Comparison of ENCODE assay signal across 1 cellular context in the genomic region with DNA sequence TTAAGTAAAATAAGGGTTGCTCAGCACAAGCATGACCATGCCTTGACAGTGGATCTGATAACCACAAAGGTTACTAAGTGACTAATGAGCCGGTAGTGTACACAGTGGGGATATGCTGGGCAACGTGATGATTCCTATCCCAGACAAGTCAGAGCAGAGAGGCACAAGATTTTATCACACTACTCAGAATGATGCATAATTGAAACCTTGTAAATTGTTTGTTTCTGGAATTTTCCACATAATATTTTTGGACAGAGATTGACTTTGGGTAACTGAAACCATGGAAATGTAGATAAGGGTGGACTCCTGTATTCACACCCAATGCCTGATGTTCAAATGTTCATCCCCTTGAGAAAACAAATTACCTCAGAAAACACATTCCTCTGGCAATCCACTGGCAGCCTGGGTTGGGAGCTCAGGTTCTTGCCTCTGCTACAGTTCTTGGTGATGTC.
TF ChIP-seq lines count a peak whose summit lies in the region.

No MANE protein-coding gene starts in this region.

TF ChIP-seq in HEK293, 187 proteins besides CTCF, POLR2A, EP300 and RAD21 (continued from another document):
- TF ChIP-seq, protein P1, sequence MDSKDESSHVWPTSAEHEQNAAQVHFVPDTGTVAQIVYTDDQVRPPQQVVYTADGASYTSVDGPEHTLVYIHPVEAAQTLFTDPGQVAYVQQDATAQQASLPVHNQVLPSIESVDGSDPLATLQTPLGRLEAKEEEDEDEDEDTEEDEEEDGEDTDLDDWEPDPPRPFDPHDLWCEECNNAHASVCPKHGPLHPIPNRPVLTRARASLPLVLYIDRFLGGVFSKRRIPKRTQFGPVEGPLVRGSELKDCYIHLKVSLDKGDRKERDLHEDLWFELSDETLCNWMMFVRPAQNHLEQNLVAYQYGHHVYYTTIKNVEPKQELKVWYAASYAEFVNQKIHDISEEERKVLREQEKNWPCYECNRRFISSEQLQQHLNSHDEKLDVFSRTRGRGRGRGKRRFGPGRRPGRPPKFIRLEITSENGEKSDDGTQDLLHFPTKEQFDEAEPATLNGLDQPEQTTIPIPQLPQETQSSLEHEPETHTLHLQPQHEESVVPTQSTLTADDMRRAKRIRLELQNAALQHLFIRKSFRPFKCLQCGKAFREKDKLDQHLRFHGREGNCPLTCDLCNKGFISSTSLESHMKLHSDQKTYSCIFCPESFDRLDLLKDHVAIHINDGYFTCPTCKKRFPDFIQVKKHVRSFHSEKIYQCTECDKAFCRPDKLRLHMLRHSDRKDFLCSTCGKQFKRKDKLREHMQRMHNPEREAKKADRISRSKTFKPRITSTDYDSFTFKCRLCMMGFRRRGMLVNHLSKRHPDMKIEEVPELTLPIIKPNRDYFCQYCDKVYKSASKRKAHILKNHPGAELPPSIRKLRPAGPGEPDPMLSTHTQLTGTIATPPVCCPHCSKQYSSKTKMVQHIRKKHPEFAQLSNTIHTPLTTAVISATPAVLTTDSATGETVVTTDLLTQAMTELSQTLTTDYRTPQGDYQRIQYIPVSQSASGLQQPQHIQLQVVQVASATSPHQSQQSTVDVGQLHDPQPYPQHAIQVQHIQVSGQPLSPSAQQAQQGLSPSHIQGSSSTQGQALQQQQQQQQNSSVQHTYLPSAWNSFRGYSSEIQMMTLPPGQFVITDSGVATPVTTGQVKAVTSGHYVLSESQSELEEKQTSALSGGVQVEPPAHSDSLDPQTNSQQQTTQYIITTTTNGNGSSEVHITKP (tag by site-specific recombination; IDR thresholded peaks at IDR 0.05), result no peak
- TF ChIP-seq MZF1 (tag by site-specific recombination; IDR thresholded peaks at IDR 0.05; ENCODE audit: borderline replicate concordance) (peak; percentile 78; the same call in 1 of the 2 replicates), KLF10 (tag by site-specific recombination; IDR thresholded peaks at IDR 0.05) (0 out of 2 replicates have a peak, but pooled peaks have one; percentile 54), ZNF394 (tag by site-specific recombination; IDR thresholded peaks at IDR 0.05; ENCODE audit: borderline replicate concordance) (no peak), TRIM28 (IDR thresholded peaks at IDR 0.05; ENCODE audit: borderline replicate concordance, low read length) (peak; percentile 61; the same call in 1 of the 2 replicates), ZNF266 (tag by site-specific recombination; IDR thresholded peaks at IDR 0.05; ENCODE audit: low read depth) (no peak), ZNF366 (tag by site-specific recombination; conservative IDR thresholded peaks at IDR 0.05) (peak; percentile 72), ZBTB7A (tag by site-specific recombination; IDR thresholded peaks at IDR 0.05; ENCODE audit: low read depth) (no peak), ZNF621 (tag by site-specific recombination; IDR thresholded peaks at IDR 0.05) (no peak), ZNF426 (tag by site-specific recombination; IDR thresholded peaks at IDR 0.05) (no peak), KLF7 (tag by site-specific recombination; IDR thresholded peaks at IDR 0.05; ENCODE audit: borderline replicate concordance) (no peak), ZNF335 (tag by site-specific recombination; conservative IDR thresholded peaks at IDR 0.05) (peak; percentile 82), ZNF501 (tag by site-specific recombination; IDR thresholded peaks at IDR 0.05) (no peak), ZNF214 (tag by site-specific recombination; IDR thresholded peaks at IDR 0.05; ENCODE audit: borderline replicate concordance) (no peak), SP7 (tag by site-specific recombination; IDR thresholded peaks at IDR 0.05) (peak; percentile 82), ZNF175 (tag by site-specific recombination; IDR thresholded peaks at IDR 0.05) (no peak), ZSCAN23 (tag by site-specific recombination; IDR thresholded peaks at IDR 0.05) (no peak), ZFP37 (tag by site-specific recombination; IDR thresholded peaks at IDR 0.05) (0 out of 2 replicates have a peak, but pooled peaks have one; percentile 42), ZNF2 (tag by site-specific recombination; IDR thresholded peaks at IDR 0.05) (no peak), ZNF843 (tag by site-specific recombination; IDR thresholded peaks at IDR 0.05) (peak; percentile 91), ZBTB17 (tag by site-specific recombination; IDR thresholded peaks at IDR 0.05) (peak; percentile 67), FEZF1 (tag by site-specific recombination; IDR thresholded peaks at IDR 0.05) (peak; percentile 85), GFI1B (tag by site-specific recombination; IDR thresholded peaks at IDR 0.05) (peak; percentile 75; the same call in 1 of the 2 replicates), WT1 (tag by site-specific recombination; IDR thresholded peaks at IDR 0.05) (peak; percentile 33; the same call in 1 of the 2 replicates)
- TF ChIP-seq, protein P2, sequence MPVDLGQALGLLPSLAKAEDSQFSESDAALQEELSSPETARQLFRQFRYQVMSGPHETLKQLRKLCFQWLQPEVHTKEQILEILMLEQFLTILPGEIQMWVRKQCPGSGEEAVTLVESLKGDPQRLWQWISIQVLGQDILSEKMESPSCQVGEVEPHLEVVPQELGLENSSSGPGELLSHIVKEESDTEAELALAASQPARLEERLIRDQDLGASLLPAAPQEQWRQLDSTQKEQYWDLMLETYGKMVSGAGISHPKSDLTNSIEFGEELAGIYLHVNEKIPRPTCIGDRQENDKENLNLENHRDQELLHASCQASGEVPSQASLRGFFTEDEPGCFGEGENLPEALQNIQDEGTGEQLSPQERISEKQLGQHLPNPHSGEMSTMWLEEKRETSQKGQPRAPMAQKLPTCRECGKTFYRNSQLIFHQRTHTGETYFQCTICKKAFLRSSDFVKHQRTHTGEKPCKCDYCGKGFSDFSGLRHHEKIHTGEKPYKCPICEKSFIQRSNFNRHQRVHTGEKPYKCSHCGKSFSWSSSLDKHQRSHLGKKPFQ (tag by site-specific recombination; IDR thresholded peaks at IDR 0.05), result peak; percentile 98
- TF ChIP-seq, protein P3, sequence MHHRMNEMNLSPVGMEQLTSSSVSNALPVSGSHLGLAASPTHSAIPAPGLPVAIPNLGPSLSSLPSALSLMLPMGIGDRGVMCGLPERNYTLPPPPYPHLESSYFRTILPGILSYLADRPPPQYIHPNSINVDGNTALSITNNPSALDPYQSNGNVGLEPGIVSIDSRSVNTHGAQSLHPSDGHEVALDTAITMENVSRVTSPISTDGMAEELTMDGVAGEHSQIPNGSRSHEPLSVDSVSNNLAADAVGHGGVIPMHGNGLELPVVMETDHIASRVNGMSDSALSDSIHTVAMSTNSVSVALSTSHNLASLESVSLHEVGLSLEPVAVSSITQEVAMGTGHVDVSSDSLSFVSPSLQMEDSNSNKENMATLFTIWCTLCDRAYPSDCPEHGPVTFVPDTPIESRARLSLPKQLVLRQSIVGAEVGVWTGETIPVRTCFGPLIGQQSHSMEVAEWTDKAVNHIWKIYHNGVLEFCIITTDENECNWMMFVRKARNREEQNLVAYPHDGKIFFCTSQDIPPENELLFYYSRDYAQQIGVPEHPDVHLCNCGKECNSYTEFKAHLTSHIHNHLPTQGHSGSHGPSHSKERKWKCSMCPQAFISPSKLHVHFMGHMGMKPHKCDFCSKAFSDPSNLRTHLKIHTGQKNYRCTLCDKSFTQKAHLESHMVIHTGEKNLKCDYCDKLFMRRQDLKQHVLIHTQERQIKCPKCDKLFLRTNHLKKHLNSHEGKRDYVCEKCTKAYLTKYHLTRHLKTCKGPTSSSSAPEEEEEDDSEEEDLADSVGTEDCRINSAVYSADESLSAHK (tag by site-specific recombination; IDR thresholded peaks at IDR 0.05), result peak; percentile 77
- TF ChIP-seq, protein P4, sequence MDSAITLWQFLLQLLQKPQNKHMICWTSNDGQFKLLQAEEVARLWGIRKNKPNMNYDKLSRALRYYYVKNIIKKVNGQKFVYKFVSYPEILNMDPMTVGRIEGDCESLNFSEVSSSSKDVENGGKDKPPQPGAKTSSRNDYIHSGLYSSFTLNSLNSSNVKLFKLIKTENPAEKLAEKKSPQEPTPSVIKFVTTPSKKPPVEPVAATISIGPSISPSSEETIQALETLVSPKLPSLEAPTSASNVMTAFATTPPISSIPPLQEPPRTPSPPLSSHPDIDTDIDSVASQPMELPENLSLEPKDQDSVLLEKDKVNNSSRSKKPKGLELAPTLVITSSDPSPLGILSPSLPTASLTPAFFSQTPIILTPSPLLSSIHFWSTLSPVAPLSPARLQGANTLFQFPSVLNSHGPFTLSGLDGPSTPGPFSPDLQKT (IDR thresholded peaks at IDR 0.05; ENCODE audit: borderline replicate concordance, low read depth, low read length), result no peak
- TF ChIP-seq, protein P5, sequence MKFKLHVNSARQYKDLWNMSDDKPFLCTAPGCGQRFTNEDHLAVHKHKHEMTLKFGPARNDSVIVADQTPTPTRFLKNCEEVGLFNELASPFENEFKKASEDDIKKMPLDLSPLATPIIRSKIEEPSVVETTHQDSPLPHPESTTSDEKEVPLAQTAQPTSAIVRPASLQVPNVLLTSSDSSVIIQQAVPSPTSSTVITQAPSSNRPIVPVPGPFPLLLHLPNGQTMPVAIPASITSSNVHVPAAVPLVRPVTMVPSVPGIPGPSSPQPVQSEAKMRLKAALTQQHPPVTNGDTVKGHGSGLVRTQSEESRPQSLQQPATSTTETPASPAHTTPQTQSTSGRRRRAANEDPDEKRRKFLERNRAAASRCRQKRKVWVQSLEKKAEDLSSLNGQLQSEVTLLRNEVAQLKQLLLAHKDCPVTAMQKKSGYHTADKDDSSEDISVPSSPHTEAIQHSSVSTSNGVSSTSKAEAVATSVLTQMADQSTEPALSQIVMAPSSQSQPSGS (tag by site-specific recombination; IDR thresholded peaks at IDR 0.05; ENCODE audit: low read depth), result no peak
- TF ChIP-seq, protein P6, sequence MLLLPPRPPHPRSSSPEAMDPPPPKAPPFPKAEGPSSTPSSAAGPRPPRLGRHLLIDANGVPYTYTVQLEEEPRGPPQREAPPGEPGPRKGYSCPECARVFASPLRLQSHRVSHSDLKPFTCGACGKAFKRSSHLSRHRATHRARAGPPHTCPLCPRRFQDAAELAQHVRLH (tag by site-specific recombination; IDR thresholded peaks at IDR 0.05), result 0 out of 2 replicates have a peak, but pooled peaks have one; percentile 52
- TF ChIP-seq, protein P7, sequence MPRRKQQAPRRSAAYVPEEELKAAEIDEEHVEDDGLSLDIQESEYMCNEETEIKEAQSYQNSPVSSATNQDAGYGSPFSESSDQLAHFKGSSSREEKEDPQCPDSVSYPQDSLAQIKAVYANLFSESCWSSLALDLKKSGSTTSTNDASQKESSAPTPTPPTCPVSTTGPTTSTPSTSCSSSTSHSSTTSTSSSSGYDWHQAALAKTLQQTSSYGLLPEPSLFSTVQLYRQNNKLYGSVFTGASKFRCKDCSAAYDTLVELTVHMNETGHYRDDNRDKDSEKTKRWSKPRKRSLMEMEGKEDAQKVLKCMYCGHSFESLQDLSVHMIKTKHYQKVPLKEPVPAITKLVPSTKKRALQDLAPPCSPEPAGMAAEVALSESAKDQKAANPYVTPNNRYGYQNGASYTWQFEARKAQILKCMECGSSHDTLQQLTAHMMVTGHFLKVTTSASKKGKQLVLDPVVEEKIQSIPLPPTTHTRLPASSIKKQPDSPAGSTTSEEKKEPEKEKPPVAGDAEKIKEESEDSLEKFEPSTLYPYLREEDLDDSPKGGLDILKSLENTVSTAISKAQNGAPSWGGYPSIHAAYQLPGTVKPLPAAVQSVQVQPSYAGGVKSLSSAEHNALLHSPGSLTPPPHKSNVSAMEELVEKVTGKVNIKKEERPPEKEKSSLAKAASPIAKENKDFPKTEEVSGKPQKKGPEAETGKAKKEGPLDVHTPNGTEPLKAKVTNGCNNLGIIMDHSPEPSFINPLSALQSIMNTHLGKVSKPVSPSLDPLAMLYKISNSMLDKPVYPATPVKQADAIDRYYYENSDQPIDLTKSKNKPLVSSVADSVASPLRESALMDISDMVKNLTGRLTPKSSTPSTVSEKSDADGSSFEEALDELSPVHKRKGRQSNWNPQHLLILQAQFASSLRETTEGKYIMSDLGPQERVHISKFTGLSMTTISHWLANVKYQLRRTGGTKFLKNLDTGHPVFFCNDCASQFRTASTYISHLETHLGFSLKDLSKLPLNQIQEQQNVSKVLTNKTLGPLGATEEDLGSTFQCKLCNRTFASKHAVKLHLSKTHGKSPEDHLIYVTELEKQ (tag by site-specific recombination; IDR thresholded peaks at IDR 0.05; ENCODE audit: borderline replicate concordance), result peak; percentile 49; the same call in 1 of the 2 replicates
- TF ChIP-seq, protein P8, sequence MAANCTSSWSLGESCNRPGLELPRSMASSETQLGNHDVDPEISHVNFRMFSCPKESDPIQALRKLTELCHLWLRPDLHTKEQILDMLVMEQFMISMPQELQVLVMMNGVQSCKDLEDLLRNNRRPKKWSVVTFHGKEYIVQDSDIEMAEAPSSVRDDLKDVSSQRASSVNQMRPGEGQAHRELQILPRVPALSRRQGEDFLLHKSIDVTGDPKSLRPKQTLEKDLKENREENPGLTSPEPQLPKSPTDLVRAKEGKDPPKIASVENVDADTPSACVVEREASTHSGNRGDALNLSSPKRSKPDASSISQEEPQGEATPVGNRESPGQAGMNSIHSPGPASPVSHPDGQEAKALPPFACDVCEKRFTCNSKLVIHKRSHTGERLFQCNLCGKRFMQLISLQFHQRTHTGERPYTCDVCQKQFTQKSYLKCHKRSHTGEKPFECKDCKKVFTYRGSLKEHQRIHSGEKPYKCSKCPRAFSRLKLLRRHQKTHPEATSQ (tag by site-specific recombination; IDR thresholded peaks at IDR 0.05), result no peak
- TF ChIP-seq, protein P9, sequence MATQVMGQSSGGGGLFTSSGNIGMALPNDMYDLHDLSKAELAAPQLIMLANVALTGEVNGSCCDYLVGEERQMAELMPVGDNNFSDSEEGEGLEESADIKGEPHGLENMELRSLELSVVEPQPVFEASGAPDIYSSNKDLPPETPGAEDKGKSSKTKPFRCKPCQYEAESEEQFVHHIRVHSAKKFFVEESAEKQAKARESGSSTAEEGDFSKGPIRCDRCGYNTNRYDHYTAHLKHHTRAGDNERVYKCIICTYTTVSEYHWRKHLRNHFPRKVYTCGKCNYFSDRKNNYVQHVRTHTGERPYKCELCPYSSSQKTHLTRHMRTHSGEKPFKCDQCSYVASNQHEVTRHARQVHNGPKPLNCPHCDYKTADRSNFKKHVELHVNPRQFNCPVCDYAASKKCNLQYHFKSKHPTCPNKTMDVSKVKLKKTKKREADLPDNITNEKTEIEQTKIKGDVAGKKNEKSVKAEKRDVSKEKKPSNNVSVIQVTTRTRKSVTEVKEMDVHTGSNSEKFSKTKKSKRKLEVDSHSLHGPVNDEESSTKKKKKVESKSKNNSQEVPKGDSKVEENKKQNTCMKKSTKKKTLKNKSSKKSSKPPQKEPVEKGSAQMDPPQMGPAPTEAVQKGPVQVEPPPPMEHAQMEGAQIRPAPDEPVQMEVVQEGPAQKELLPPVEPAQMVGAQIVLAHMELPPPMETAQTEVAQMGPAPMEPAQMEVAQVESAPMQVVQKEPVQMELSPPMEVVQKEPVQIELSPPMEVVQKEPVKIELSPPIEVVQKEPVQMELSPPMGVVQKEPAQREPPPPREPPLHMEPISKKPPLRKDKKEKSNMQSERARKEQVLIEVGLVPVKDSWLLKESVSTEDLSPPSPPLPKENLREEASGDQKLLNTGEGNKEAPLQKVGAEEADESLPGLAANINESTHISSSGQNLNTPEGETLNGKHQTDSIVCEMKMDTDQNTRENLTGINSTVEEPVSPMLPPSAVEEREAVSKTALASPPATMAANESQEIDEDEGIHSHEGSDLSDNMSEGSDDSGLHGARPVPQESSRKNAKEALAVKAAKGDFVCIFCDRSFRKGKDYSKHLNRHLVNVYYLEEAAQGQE (tag by site-specific recombination; IDR thresholded peaks at IDR 0.05), result no peak
